ENCODE assay signal across 1 cellular context in genomic region chr4:74618659-74619058, GRCh38.
A peak's percentile ranks its signal among the peaks of the same experiment; 100 is the strongest.
TF ChIP-seq lines count a peak whose summit lies in the region.

No MANE protein-coding gene starts in this region.

TF ChIP-seq in HCT116, 20 proteins besides CTCF, POLR2A, EP300 and RAD21 (continued from another document):
- no peak for TF ChIP-seq REST (IDR thresholded peaks at IDR 0.05; ENCODE audit: low read depth)
- TF ChIP-seq CEBPB (IDR thresholded peaks at IDR 0.05; ENCODE audit: low read depth) = no peak
- no peak for TF ChIP-seq CBX3 (IDR thresholded peaks at IDR 0.05; ENCODE audit: low read depth)
- no peak for TF ChIP-seq ZFX (IDR thresholded peaks at IDR 0.05)
- peak; percentile 65 for TF ChIP-seq POLR2AphosphoS5 (IDR thresholded peaks at IDR 0.05; ENCODE audit: low read depth, low read length)
